ENCODE assay signal across 9 cellular contexts in genomic region chr7:42186181-42186580, GRCh38. TPM values are rescaled to one million over a fixed set of nuclear protein-coding genes. Genes with fewer than 3 reads are reported as not detected.
A peak's percentile ranks its signal among the peaks of the same experiment; 100 is the strongest.
DNase-seq lines count a peak whose midpoint lies in the region; ATAC-seq and TF ChIP-seq lines count a peak whose summit lies in the region.
"Had no signal": no experiment of that assay in that cellular context is flagged by ENCODE, and none has a peak within 500 bp of the region (broad histone marks: within the 10 kb centered on the region; RNA-seq: fewer than 3 reads in every experiment).

No MANE protein-coding gene starts in this region.

- H3K9me3 ChIP-seq in iPS DF 6.9 (ENCODE audit: control insufficient read depth, insufficient read depth, low read length) (no peaks in the 10 kb centered on the region), upper lobe of left lung (no peaks in the 10 kb centered on the region)
- H3K9me3 ChIP-seq in effector memory CD4-positive, alpha-beta T cell (ENCODE audit: control insufficient read depth, low read length), result no peaks in the 10 kb centered on the region

- no peak overlapping the region for H3K4me3 ChIP-seq in iPS DF 6.9 (ENCODE audit: low read length)
- H3K4me3 ChIP-seq in upper lobe of left lung, result no peak overlapping the region
- no peak overlapping the region for H3K4me3 ChIP-seq in effector memory CD4-positive, alpha-beta T cell (ENCODE audit: insufficient read depth, low read depth, low read length, poor library complexity, severe bottlenecking)

- in situ Hi-C loops in ACHN (cut with HindIII; ENCODE audit: low pct_ligation_motif_present, low pct_unique_long_range_greater_than_20kb, low sequenced_read_pairs) (no loop called here), GM13977 (cut with MboI; ENCODE audit: low pct_unique_long_range_greater_than_20kb, low sequenced_read_pairs, unreplicated experiment) (no loop called here)

- TF ChIP-seq CTCF in GM13977 (IDR thresholded peaks at IDR 0.05; ENCODE audit: extremely low read depth, insufficient read depth, missing control alignments) (peak; percentile 33), upper lobe of left lung (IDR thresholded peaks at IDR 0.05) (peak in 1 of 6 experiments; percentile 15)

- TF ChIP-seq EP300 in upper lobe of left lung (IDR thresholded peaks at IDR 0.05), result no peak

- TF ChIP-seq POLR2A in upper lobe of left lung (IDR thresholded peaks at IDR 0.05), result no peak

- ATAC-seq in SK-N-SH treated with all-trans-retinoic acid at 6 μM for 48 hours, result peak; percentile 88
- no peak for ATAC-seq in GM21737 (IDR thresholded peaks at IDR 0.05; ENCODE audit: unreplicated experiment)
- ATAC-seq in upper lobe of left lung (ENCODE audit: low FRiP score in 2 of 2), result no peak

- H3K27ac ChIP-seq in iPS DF 6.9 (ENCODE audit: low read length), result no peak overlapping the region
- no peak overlapping the region for H3K27ac ChIP-seq in upper lobe of left lung
- H3K27ac ChIP-seq in effector memory CD4-positive, alpha-beta T cell (ENCODE audit: insufficient read depth, low read length, poor library complexity, severe bottlenecking), result no peak overlapping the region

- no peaks in the 10 kb centered on the region for H3K36me3 ChIP-seq in iPS DF 6.9 (ENCODE audit: control insufficient read depth, insufficient read depth, low read length)
- H3K36me3 ChIP-seq in upper lobe of left lung, result no peaks in the 10 kb centered on the region
- H3K36me3 ChIP-seq in effector memory CD4-positive, alpha-beta T cell (ENCODE audit: control insufficient read depth, insufficient read depth, low read length), result no peaks in the 10 kb centered on the region

- peak; percentile 41 for DNase-seq in ACHN
- DNase-seq in GM13977 (ENCODE audit: low spot score), result no peak
- peak; percentile 11 for DNase-seq in iPS DF 6.9 (ENCODE audit: low read depth, low spot score)
- no peak for DNase-seq in islet precursor cell
- no peak for DNase-seq in upper lobe of left lung
- DNase-seq in effector memory CD4-positive, alpha-beta T cell, result no peak
- DNase-seq: activated naive CD4-positive, alpha-beta T cell treated with anti-CD3 and anti-CD28 coated beads for 36 hours had no signal

- H3K27me3 ChIP-seq in iPS DF 6.9 (ENCODE audit: control insufficient read depth, insufficient read depth, low read length) (no peaks in the 10 kb centered on the region), upper lobe of left lung (no peaks in the 10 kb centered on the region)
- no peaks in the 10 kb centered on the region for H3K27me3 ChIP-seq in effector memory CD4-positive, alpha-beta T cell (replicated peaks; ENCODE audit: control insufficient read depth, insufficient read depth, low read length, poor library complexity, severe bottlenecking)

- H3K4me1 ChIP-seq in iPS DF 6.9 (ENCODE audit: control insufficient read depth, insufficient read depth, low read length) (no peaks in the 10 kb centered on the region), upper lobe of left lung (peaks cover 0 to 8% (median 0%) of the 10 kb centered on the region in 4 donors)
- H3K4me1 ChIP-seq in effector memory CD4-positive, alpha-beta T cell (ENCODE audit: control insufficient read depth, insufficient read depth, low read length, poor library complexity, severe bottlenecking), result no peaks in the 10 kb centered on the region

- no CpG with 5 or more reads among the region's 6 CpGs for whole genome bisulfite sequencing in iPS DF 6.9 (ENCODE audit: insufficient coverage, insufficient read length)
- WGBS in upper lobe of left lung, 2 donors, result 77 to 81% methylated on average over 6 of the region's 6 CpGs

TF ChIP-seq in SK-N-SH treated with all-trans-retinoic acid at 6 μM for 48 hours, 23 proteins besides CTCF, POLR2A, EP300 and RAD21 (continues in another document):
- TF ChIP-seq SNAI2 (CRISPR knock-in tag; IDR thresholded peaks at IDR 0.05) (no peak), TSHZ2 (CRISPR knock-in tag; IDR thresholded peaks at IDR 0.05) (no peak), ZFP3 (CRISPR knock-in tag; IDR thresholded peaks at IDR 0.05) (no peak), POU6F1 (CRISPR knock-in tag; IDR thresholded peaks at IDR 0.05; ENCODE audit: borderline replicate concordance, low read depth) (no peak), PATZ1 (CRISPR knock-in tag; IDR thresholded peaks at IDR 0.05; ENCODE audit: borderline replicate concordance) (no peak), ZNF565 (CRISPR knock-in tag; conservative IDR thresholded peaks at IDR 0.05; ENCODE audit: low read depth) (no peak), CSRNP3 (CRISPR knock-in tag; IDR thresholded peaks at IDR 0.05) (no peak), RARB (CRISPR knock-in tag; IDR thresholded peaks at IDR 0.05) (no peak), CREB5 (CRISPR knock-in tag; IDR thresholded peaks at IDR 0.05; ENCODE audit: low read depth) (no peak), ZFP30 (CRISPR knock-in tag; IDR thresholded peaks at IDR 0.05) (no peak), ARNTL (CRISPR knock-in tag; IDR thresholded peaks at IDR 0.05; ENCODE audit: borderline replicate concordance, low read depth) (no peak)

RNA-seq across cellular contexts. Expression of gene GLI3, which starts 50.8 kb away (rescaled TPM):
- 10 to 100 TPM in 5 of 6 donors, 1 to 10 TPM in 1; 5.2 to 19.4 (median 14.9) TPM for total RNA-seq in upper lobe of left lung

Comparison
In these comparisons a context has a peak if more than half of its experiments do, and no peak if none do; other contexts are left out.
1. DNase-seq: peak in ACHN (single experiment) and iPS DF 6.9 (single experiment); none in GM13977 (single experiment), islet precursor cell (single experiment), upper lobe of left lung (0 of 2) and effector memory CD4-positive, alpha-beta T cell (0 of 3).